1 cellular context compared by ENCODE assay signal in genomic region chr11:121459413-121460041, GRCh38.
TF ChIP-seq lines count a peak whose summit lies in the region.

No MANE protein-coding gene starts in this region.

TF ChIP-seq in HepG2, 621 proteins besides CTCF, POLR2A, EP300 and RAD21 (continued from another document):
- TF ChIP-seq SNAPC4 (CRISPR knock-in tag; IDR thresholded peaks at IDR 0.05), result no peak
- TF ChIP-seq MLLT10 (CRISPR knock-in tag; IDR thresholded peaks at IDR 0.05), result no peak
- no peak for TF ChIP-seq CHD4 (IDR thresholded peaks at IDR 0.05; ENCODE audit: borderline replicate concordance, low read length)
- peak; percentile 84 for TF ChIP-seq UBTF (CRISPR knock-in tag; IDR thresholded peaks at IDR 0.05)
- TF ChIP-seq ATF4 (CRISPR knock-in tag; IDR thresholded peaks at IDR 0.05), result peak in 1 of 2 experiments; percentile 83; a peak in 2 of 4 replicates
- peak; percentile 70; the same call in 1 of the 2 replicates for TF ChIP-seq DRAP1 (CRISPR knock-in tag; IDR thresholded peaks at IDR 0.05)
- TF ChIP-seq MXI1 (IDR thresholded peaks at IDR 0.05; ENCODE audit: borderline replicate concordance, low read depth, low read length), result peak; percentile 72; the same call in 1 of the 3 replicates
- TF ChIP-seq JUND (CRISPR knock-in tag; IDR thresholded peaks at IDR 0.05), result peak; percentile 75; the same call in 1 of the 2 replicates
- TF ChIP-seq ARID5B (CRISPR knock-in tag; IDR thresholded peaks at IDR 0.05), result peak; percentile 100
- no peak for TF ChIP-seq MAF1 (CRISPR knock-in tag; IDR thresholded peaks at IDR 0.05; ENCODE audit: borderline replicate concordance)
- TF ChIP-seq MIER3 (CRISPR knock-in tag; IDR thresholded peaks at IDR 0.05; ENCODE audit: borderline replicate concordance), result peak; percentile 99
- no peak for TF ChIP-seq ETS1 (CRISPR knock-in tag; IDR thresholded peaks at IDR 0.05)
- peak; percentile 88 for TF ChIP-seq MYC (CRISPR knock-in tag; IDR thresholded peaks at IDR 0.05; ENCODE audit: borderline replicate concordance)
- peak; percentile 90; the same call in 1 of the 2 replicates for TF ChIP-seq AHDC1 (CRISPR knock-in tag; IDR thresholded peaks at IDR 0.05; ENCODE audit: borderline replicate concordance)
- peak; percentile 61 for TF ChIP-seq TBL1XR1 (IDR thresholded peaks at IDR 0.05; ENCODE audit: borderline replicate concordance, low read length, partially characterized antibody)
- TF ChIP-seq ARID3A (IDR thresholded peaks at IDR 0.05; ENCODE audit: low read depth, low read length), result peak; percentile 83
- no peak for TF ChIP-seq ZFP82 (CRISPR knock-in tag; IDR thresholded peaks at IDR 0.05; ENCODE audit: borderline replicate concordance)
- peak; percentile 75 for TF ChIP-seq MNT (IDR thresholded peaks at IDR 0.05)
TF ChIP-seq in HepG2: peak in this region for 347.
